In genomic region chr1:241631674-241632073, GRCh38 we compare ENCODE assay signal across 15 cellular contexts. TPM values are rescaled to one million over a fixed set of nuclear protein-coding genes. Genes with fewer than 3 reads are reported as not detected.
DNase-seq lines count a peak whose midpoint lies in the region; ATAC-seq, FAIRE-seq and TF ChIP-seq lines count a peak whose summit lies in the region.
"Had no signal": no experiment of that assay in that cellular context is flagged by ENCODE, and none has a peak within 500 bp of the region (broad histone marks: within the 10 kb centered on the region; RNA-seq: fewer than 3 reads in every experiment).

No MANE protein-coding gene starts in this region.

- no peak for ATAC-seq in naive B cell (ENCODE audit: low read depth in 2 of 2)
- ATAC-seq: PC-3 had no signal

- H3K27me3 Mint-ChIP-seq in activated naive CD4-positive, alpha-beta T cell treated with anti-CD3 and anti-CD28 coated beads for 36 hours (ENCODE audit: low read depth), result no peaks in the 10 kb centered on the region
- no peaks in the 10 kb centered on the region for H3K27me3 Mint-ChIP-seq in activated naive CD8-positive, alpha-beta T cell treated with anti-CD3 and anti-CD28 coated beads for 36 hours
- H3K27me3 Mint-ChIP-seq in naive B cell (no peaks in the 10 kb centered on the region), CD14-positive monocyte (ENCODE audit: low read depth in 3 of 3) (no peaks in the 10 kb centered on the region)
- H3K27me3 Mint-ChIP-seq: CD4-positive, alpha-beta memory T cell had no signal

- peak overlapping the region; percentile 21 for H3K27ac Mint-ChIP-seq in activated naive CD4-positive, alpha-beta T cell treated with anti-CD3 and anti-CD28 coated beads for 36 hours
- H3K27ac Mint-ChIP-seq in activated naive CD8-positive, alpha-beta T cell treated with anti-CD3 and anti-CD28 coated beads for 36 hours, result peak overlapping the region; percentile 0
- H3K27ac Mint-ChIP-seq in naive B cell (peak overlapping the region in 5 of 6 donors; percentile 49 to 71 (median 63)), CD14-positive monocyte (peak overlapping the region in 2 of 7 donors; percentile 10 to 21)
- H3K27ac Mint-ChIP-seq: CD4-positive, alpha-beta memory T cell had no signal

- DNase-seq in activated naive CD4-positive, alpha-beta T cell treated with anti-CD3 and anti-CD28 coated beads for 36 hours, result no peak
- DNase-seq in activated naive CD4-positive, alpha-beta T cell (lab: John Stamatoyannopoulos, UW), result no peak
- no peak for DNase-seq in GM12892 (ENCODE audit: insufficient read length)
- DNase-seq in activated naive CD8-positive, alpha-beta T cell treated with anti-CD3 and anti-CD28 coated beads for 36 hours, result no peak
- no peak for DNase-seq in naive B cell
- no peak for DNase-seq in T1000 (lab: John Stamatoyannopoulos, UW)
- no peak for DNase-seq in CD14-positive monocyte (ENCODE audit: low spot score)
- no peak for DNase-seq in NCI-H524 treated with DMSO at 0.1 percent for 48 hours (lab: John Stamatoyannopoulos, UW)
- DNase-seq: CD4-positive, alpha-beta memory T cell; GF-D8; GM23248; MM.1S; NCI-H1105 treated with DMSO at 0.1 percent for 48 hours; NCI-H187; PC-3 had no signal

- H3K9me3 Mint-ChIP-seq in activated naive CD4-positive, alpha-beta T cell treated with anti-CD3 and anti-CD28 coated beads for 36 hours, result no peaks in the 10 kb centered on the region
- peaks cover 7% of the 10 kb centered on the region for H3K9me3 Mint-ChIP-seq in activated naive CD8-positive, alpha-beta T cell treated with anti-CD3 and anti-CD28 coated beads for 36 hours
- H3K9me3 Mint-ChIP-seq in naive B cell (peaks cover 0 to 3% (median 0%) of the 10 kb centered on the region in 7 donors), CD14-positive monocyte (no peaks in the 10 kb centered on the region)
- H3K9me3 Mint-ChIP-seq: CD4-positive, alpha-beta memory T cell had no signal

- TF ChIP-seq CTCF in CD14-positive monocyte (IDR thresholded peaks at IDR 0.05), result no peak

- H3K36me3 Mint-ChIP-seq in activated naive CD4-positive, alpha-beta T cell treated with anti-CD3 and anti-CD28 coated beads for 36 hours (ENCODE audit: low read depth), result peaks cover 29% of the 10 kb centered on the region
- H3K36me3 Mint-ChIP-seq in activated naive CD8-positive, alpha-beta T cell treated with anti-CD3 and anti-CD28 coated beads for 36 hours, result peaks cover 35% of the 10 kb centered on the region
- H3K36me3 Mint-ChIP-seq in naive B cell (peaks cover 18 to 29% of the 10 kb centered on the region in 2 donors), CD14-positive monocyte (peaks cover 25 to 28% of the 10 kb centered on the region in 2 donors)

- intact Hi-C loops in activated naive CD4-positive, alpha-beta T cell treated with anti-CD3 and anti-CD28 coated beads for 36 hours (cut with micrococcal nuclease), result no loop called here
- intact Hi-C loops in CD14-positive monocyte (cut with micrococcal nuclease), result loop anchor here in 1 of 2 donors (10.0 kb wide), 1 partner anchor 213 kb away; the partner anchor contains the start of gene EXO1

- TF ChIP-seq POLR2A in GM12892 (IDR thresholded peaks at IDR 0.05; ENCODE audit: low read depth, low read length), result no peak

- peak; percentile 54 for FAIRE-seq in GM12892 (lab: Jason Lieb, UNC)

- CTCF ChIA-PET in activated naive CD4-positive, alpha-beta T cell treated with anti-CD3 and anti-CD28 coated beads for 36 hours (lab: Charles Lee), result interaction anchor here (2.2 kb wide), 1 partner anchor 20 kb away, joined by 8 read pairs; no protein-coding TSS in a partner anchor

- H3K4me1 Mint-ChIP-seq in activated naive CD4-positive, alpha-beta T cell treated with anti-CD3 and anti-CD28 coated beads for 36 hours (ENCODE audit: low read depth), result peaks cover 54% of the 10 kb centered on the region
- H3K4me1 Mint-ChIP-seq in activated naive CD8-positive, alpha-beta T cell treated with anti-CD3 and anti-CD28 coated beads for 36 hours, result peaks cover 53% of the 10 kb centered on the region
- H3K4me1 Mint-ChIP-seq in naive B cell (peaks cover 31 to 59% (median 42%) of the 10 kb centered on the region in 3 donors), CD14-positive monocyte (peaks cover 16% of the 10 kb centered on the region)

- no peak overlapping the region for H3K4me3 Mint-ChIP-seq in activated naive CD4-positive, alpha-beta T cell treated with anti-CD3 and anti-CD28 coated beads for 36 hours
- H3K4me3 Mint-ChIP-seq in activated naive CD8-positive, alpha-beta T cell treated with anti-CD3 and anti-CD28 coated beads for 36 hours, result peak overlapping the region; percentile 5
- H3K4me3 Mint-ChIP-seq in naive B cell, result peak overlapping the region in 2 of 8 donors; percentile 2 to 23
- H3K4me3 Mint-ChIP-seq in CD14-positive monocyte, result no peak overlapping the region

RNA-seq across cellular contexts. Expression of gene CHML, which starts 8.5 kb away (rescaled TPM):
- total RNA-seq in activated naive CD4-positive, alpha-beta T cell treated with anti-CD3 and anti-CD28 coated beads for 36 hours, result 10 to 100 TPM; 19.9 to 21.1 TPM
- 7.7 TPM for polyA plus RNA-seq in GM12892 (2012; ENCODE audit: missing spikeins)
- 10 to 100 TPM; 24.3 to 27.6 TPM for total RNA-seq in activated naive CD8-positive, alpha-beta T cell treated with anti-CD3 and anti-CD28 coated beads for 36 hours
- polyA plus RNA-seq in naive B cell (ENCODE audit: low read depth in 6 of 6), result 10 to 100 TPM in 5 of 6 donors, 1 to 10 TPM in 1; 6.5 to 17.3 (median 15.5) TPM
- polyA plus RNA-seq in CD14-positive monocyte, result 1 to 10 TPM; 3.4 TPM

RNA-seq across cellular contexts. Expression of gene OPN3, which starts 8.5 kb away (rescaled TPM):
- total RNA-seq in activated naive CD4-positive, alpha-beta T cell treated with anti-CD3 and anti-CD28 coated beads for 36 hours, result 1 to 10 TPM; 7.7 to 9.0 TPM
- polyA plus RNA-seq in GM12892 (2012; ENCODE audit: missing spikeins), result 10.3 TPM
- 1 to 10 TPM; 8.6 to 9.3 TPM for total RNA-seq in activated naive CD8-positive, alpha-beta T cell treated with anti-CD3 and anti-CD28 coated beads for 36 hours
- polyA plus RNA-seq in naive B cell (ENCODE audit: low read depth in 6 of 6), result 100 to 1,000 TPM; 137 to 271 (median 167) TPM
- 10 to 100 TPM; 55.2 to 56.1 TPM for polyA plus RNA-seq in CD14-positive monocyte

RNA-seq across cellular contexts. Expression of gene WDR64, which starts 20.4 kb away (rescaled TPM):
- not detected for total RNA-seq in activated naive CD4-positive, alpha-beta T cell treated with anti-CD3 and anti-CD28 coated beads for 36 hours
- polyA plus RNA-seq in GM12892 (2012; ENCODE audit: missing spikeins), result not detected
- total RNA-seq in activated naive CD8-positive, alpha-beta T cell treated with anti-CD3 and anti-CD28 coated beads for 36 hours, result under 1 TPM in 1 of 2 experiments, not detected in 1; 0.32 TPM
- polyA plus RNA-seq in naive B cell (ENCODE audit: low read depth in 6 of 6), result under 1 TPM in 2 of 6 donors, not detected in 4; 0.14 to 0.41 TPM
- not detected for polyA plus RNA-seq in CD14-positive monocyte
- total RNA-seq: CD4-positive, alpha-beta memory T cell; GM23248; PC-3 had no signal
- polyA plus RNA-seq: GM23248 had no signal
